ENCODE assay signal across 9 cellular contexts in genomic region chr16:27408602-27409031, GRCh38. TPM values are rescaled to one million over a fixed set of nuclear protein-coding genes. Genes with fewer than 3 reads are reported as not detected.
DNase-seq lines count a peak whose midpoint lies in the region; ATAC-seq and TF ChIP-seq lines count a peak whose summit lies in the region.
"Had no signal": no experiment of that assay in that cellular context is flagged by ENCODE, and none has a peak within 500 bp of the region (broad histone marks: within the 10 kb centered on the region; RNA-seq: fewer than 3 reads in every experiment).

No MANE protein-coding gene starts in this region.

- POLR2A ChIA-PET in CD4-positive, alpha-beta memory T cell (lab: Charles Lee; ENCODE audit: partially characterized antibody), result interaction anchor here (1.1 to 8.7 kb wide), 4 partner anchors 18 to 173 kb away, joined by 3 to 118 read pairs (median 37); no protein-coding TSS in a partner anchor

- ATAC-seq in GM18519 (IDR thresholded peaks at IDR 0.05; ENCODE audit: low FRiP score, unreplicated experiment) (peak; percentile 15), GM21526 (IDR thresholded peaks at IDR 0.05; ENCODE audit: low FRiP score, unreplicated experiment) (no peak)

- H3K27me3 ChIP-seq in CD4-positive, alpha-beta memory T cell (ENCODE audit: insufficient read depth, low read length), result no peaks in the 10 kb centered on the region
- H3K27me3 ChIP-seq in Loucy (ENCODE audit: insufficient read depth, low read length, poor library complexity, severe bottlenecking) (no peaks in the 10 kb centered on the region), esophagus muscularis mucosa (peaks cover 0 to 41% (median 0%) of the 10 kb centered on the region in 4 donors), adrenal gland (peaks cover 5% of the 10 kb centered on the region)

- no peaks in the 10 kb centered on the region for H3K36me3 ChIP-seq in CD4-positive, alpha-beta memory T cell (ENCODE audit: insufficient read depth, low read length)
- H3K36me3 ChIP-seq in Loucy (ENCODE audit: insufficient read depth, low read length) (no peaks in the 10 kb centered on the region; the same call in 1 of the 2 replicates), esophagus muscularis mucosa (no peaks in the 10 kb centered on the region), adrenal gland (replicated peaks in 1 of 2) (no peaks in the 10 kb centered on the region)

- no peak for TF ChIP-seq POLR2A in esophagus muscularis mucosa (IDR thresholded peaks at IDR 0.05; ENCODE audit: low read depth)
- TF ChIP-seq POLR2A in adrenal gland (IDR thresholded peaks at IDR 0.05), result no peak

- H3K9me2 ChIP-seq in Loucy (replicated peaks; ENCODE audit: low read depth, low read length), result no peaks in the 10 kb centered on the region

- no peak for TF ChIP-seq CTCF in Loucy (conservative IDR thresholded peaks at IDR 0.05; ENCODE audit: low read length)
- no peak for TF ChIP-seq CTCF in esophagus muscularis mucosa (IDR thresholded peaks at IDR 0.05)
- no peak for TF ChIP-seq CTCF in adrenal gland (IDR thresholded peaks at IDR 0.05)

- peak overlapping the region; percentile 27 for H3K4me2 ChIP-seq in Loucy (ENCODE audit: low read depth, low read length, poor library complexity, severe bottlenecking)

- peak overlapping the region; percentile 59 to 99 (median 90) for H3K4me3 Mint-ChIP-seq in CD4-positive, alpha-beta memory T cell

- no peak overlapping the region for H2AFZ ChIP-seq in Loucy (ENCODE audit: low read length)

- CTCF ChIA-PET in CD4-positive, alpha-beta memory T cell (lab: Charles Lee; ENCODE audit: partially characterized antibody), result interaction anchor here (0.6 to 2.9 kb wide), 4 partner anchors 14 to 229 kb away, joined by 3 to 10 read pairs (median 5); no protein-coding TSS in a partner anchor

- peak overlapping the region; percentile 66 for H3K27ac ChIP-seq in CD4-positive, alpha-beta memory T cell (ENCODE audit: low read depth, low read length)
- no peak overlapping the region for H3K27ac ChIP-seq in esophagus muscularis mucosa (replicated peaks in 1 of 4)
- no peak overlapping the region for H3K27ac ChIP-seq in adrenal gland

- H3K79me2 ChIP-seq in Loucy (ENCODE audit: insufficient read depth, low read length), result no peaks in the 10 kb centered on the region

- WGBS in esophagus muscularis mucosa, result 77% methylated on average over 6 of the region's 6 CpGs
- 63 to 73% (median 68%) methylated on average over 6 of the region's 6 CpGs for WGBS in adrenal gland, 4 donors

- H4K20me1 ChIP-seq in Loucy (ENCODE audit: insufficient read depth, low read length, poor library complexity, severe bottlenecking), result no peaks in the 10 kb centered on the region

- H3K4me1 ChIP-seq in CD4-positive, alpha-beta memory T cell (ENCODE audit: insufficient read depth, low read length), result peaks cover 88% of the 10 kb centered on the region
- H3K4me1 ChIP-seq in Loucy (ENCODE audit: insufficient read depth, low read length, poor library complexity, severe bottlenecking), result peaks cover 33% of the 10 kb centered on the region
- H3K4me1 ChIP-seq in esophagus muscularis mucosa, result no peaks in the 10 kb centered on the region
- no peaks in the 10 kb centered on the region for H3K4me1 ChIP-seq in adrenal gland (replicated peaks in 1 of 2)

- H3K27ac Mint-ChIP-seq in CD4-positive, alpha-beta memory T cell, result peak overlapping the region; percentile 4 to 97 (median 90)

- no peak for TF ChIP-seq EP300 in esophagus muscularis mucosa (IDR thresholded peaks at IDR 0.05)

- H3K9ac ChIP-seq in Loucy (ENCODE audit: low read depth, low read length, poor library complexity, severe bottlenecking), result peak overlapping the region; percentile 2

- peaks cover 27 to 36% of the 10 kb centered on the region in 2 donors for H3K36me3 Mint-ChIP-seq in CD4-positive, alpha-beta memory T cell

- H3K9me3 ChIP-seq in CD4-positive, alpha-beta memory T cell (ENCODE audit: control insufficient read depth in 1 of 2, low read length in 2 of 2), result no peaks in the 10 kb centered on the region
- H3K9me3 ChIP-seq in Loucy (ENCODE audit: insufficient read depth, low read depth, low read length) (0 out of 2 replicates have a peak, but pooled peaks cover 4% of the 10 kb centered on the region), esophagus muscularis mucosa (peaks cover 0 to 12% (median 0%) of the 10 kb centered on the region in 4 donors), adrenal gland (replicated peaks in 1 of 3) (peaks cover 0 to 6% (median 0%) of the 10 kb centered on the region in 3 donors)

- intact Hi-C loops in CD4-positive, alpha-beta memory T cell (cut with micrococcal nuclease), result no loop called here
- intact Hi-C loops in esophagus muscularis mucosa (cut with DNase I), result no loop called here
- intact Hi-C loops in adrenal gland (cut with DNase I), result no loop called here

- peaks cover 0 to 4% (median 0%) of the 10 kb centered on the region in 8 donors for H3K9me3 Mint-ChIP-seq in CD4-positive, alpha-beta memory T cell

- DNase-seq in CD4-positive, alpha-beta memory T cell, result peak in 1 of 5 donors; percentile 38
- DNase-seq in esophagus muscularis mucosa (ENCODE audit: extremely low spot score) (peak; percentile 87), adrenal gland (no peak), anterior cingulate cortex (lab: John Stamatoyannopoulos, UW) (no peak), SHP77 treated with DMSO at 0.1 percent for 48 hours (lab: John Stamatoyannopoulos, UW) (no peak)
- DNase-seq: NCI-H510A treated with DMSO at 0.1 percent for 48 hours had no signal

- H3K27me3 Mint-ChIP-seq in CD4-positive, alpha-beta memory T cell, result no peaks in the 10 kb centered on the region

- no peaks in the 10 kb centered on the region for H3F3A ChIP-seq in Loucy (ENCODE audit: low read depth)

- peaks cover 58 to 89% (median 69%) of the 10 kb centered on the region in 4 donors for H3K4me1 Mint-ChIP-seq in CD4-positive, alpha-beta memory T cell

- H3K4me3 ChIP-seq in CD4-positive, alpha-beta memory T cell (ENCODE audit: low read length in 2 of 2), result peak overlapping the region; percentile 0 to 38
- H3K4me3 ChIP-seq in Loucy (ENCODE audit: low read length, poor library complexity, severe bottlenecking), result no peak overlapping the region
- no peak overlapping the region for H3K4me3 ChIP-seq in esophagus muscularis mucosa
- no peak overlapping the region for H3K4me3 ChIP-seq in adrenal gland

RNA-seq across cellular contexts. Expression of gene IL21R, which starts 6.6 kb away (rescaled TPM):
- 10 to 100 TPM; 28.3 to 29.1 TPM for total RNA-seq in CD4-positive, alpha-beta memory T cell
- polyA plus RNA-seq in CD4-positive, alpha-beta memory T cell, result 10 to 100 TPM; 18.4 to 28.3 TPM
- total RNA-seq in esophagus muscularis mucosa (under 1 TPM in 3 of 4 donors, not detected in 1; under 0.01 to 0.50 (median 0.17) TPM), adrenal gland (1 to 10 TPM in 1 of 8 donors, under 1 TPM in 6, not detected in 1; 0.14 to 2.6 (median 0.46) TPM)
- under 1 TPM; 0.08 to 0.55 (median 0.17) TPM for polyA plus RNA-seq in adrenal gland

Comparison
In these comparisons a context has a peak if more than half of its experiments do, and no peak if none do; other contexts are left out.
1. H3K4me3 ChIP-seq: peak in CD4-positive, alpha-beta memory T cell (2 of 2); none in Loucy (single experiment), esophagus muscularis mucosa (0 of 4) and adrenal gland (0 of 4).
2. RNA of gene IL21R, which starts 6.6 kb away (total RNA-seq): 28.3 to 29.1 TPM in CD4-positive, alpha-beta memory T cell; 0.14 to 2.6 TPM in adrenal gland and under 0.01 to 0.50 TPM in esophagus muscularis mucosa; every median in the first group is over 4 times any median in the second.